In the genomic region with DNA sequence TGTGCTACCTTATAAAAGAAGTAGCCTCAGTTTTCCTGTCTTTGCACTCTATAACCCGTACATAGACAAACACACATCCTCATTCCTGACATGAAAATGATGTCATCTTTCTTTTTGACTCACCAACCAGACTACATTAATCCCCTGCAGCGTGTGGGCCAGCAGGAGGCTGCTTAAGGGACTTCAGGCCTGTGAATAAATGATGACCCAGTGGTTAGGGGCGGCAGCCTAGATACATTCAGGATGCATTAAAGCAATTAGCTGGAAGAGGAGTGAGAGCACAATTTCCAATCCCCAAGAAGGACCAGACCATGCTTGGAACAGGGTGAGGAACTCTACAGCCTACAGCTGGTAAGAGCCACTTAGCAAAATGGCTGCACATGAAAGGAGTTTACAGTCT, we compare ENCODE assay signal across 8 cellular contexts. TPM values are rescaled to one million over a fixed set of nuclear protein-coding genes. Genes with fewer than 3 reads are reported as not detected.
A peak's percentile ranks its signal among the peaks of the same experiment; 100 is the strongest.
DNase-seq lines count a peak whose midpoint lies in the region; ATAC-seq and TF ChIP-seq lines count a peak whose summit lies in the region.

No MANE protein-coding gene starts in this region.

- no peak overlapping the region for H3K4me3 ChIP-seq in choroid plexus epithelial cell (ENCODE audit: low read depth, low read length)

- no peak for TF ChIP-seq CTCF in GM10266 (IDR thresholded peaks at IDR 0.05; ENCODE audit: control insufficient read depth, insufficient read depth, low read depth, missing control alignments)
- peak; percentile 31 for TF ChIP-seq CTCF in choroid plexus epithelial cell (conservative IDR thresholded peaks at IDR 0.05; ENCODE audit: low read depth, low read length)
- TF ChIP-seq CTCF in omental fat pad (IDR thresholded peaks at IDR 0.05) = no peak

- DNase-seq in GM10266 (ENCODE audit: extremely low spot score) (peak; percentile 42), choroid plexus epithelial cell (ENCODE audit: low read depth) (peak; percentile 81), omental fat pad (ENCODE audit: low spot score) (no peak), middle frontal gyrus (ENCODE audit: extremely low spot score, low spot score) (no peak), GM19240 (ENCODE audit: insufficient read length, low spot score) (no peak), D341Med (ENCODE audit: low spot score) (no peak)

- peak; percentile 92 for ATAC-seq in GM21360 (IDR thresholded peaks at IDR 0.05; ENCODE audit: unreplicated experiment)
- ATAC-seq in HG03521 (IDR thresholded peaks at IDR 0.05; ENCODE audit: unreplicated experiment) = peak; percentile 64
- no peak for ATAC-seq in omental fat pad (ENCODE audit: low FRiP score)

RNA-seq across cellular contexts. Expression of gene KLF7, which starts 57.3 kb away (rescaled TPM):
- total RNA-seq in omental fat pad = 10 to 100 TPM; 23.0 to 76.3 (median 32.4) TPM

Comparison
In these comparisons a context has a peak if more than half of its experiments do, and no peak if none do; other contexts are left out.
1. DNase-seq: peak in GM10266 (single experiment) and choroid plexus epithelial cell (single experiment); none in omental fat pad (single experiment), middle frontal gyrus (single experiment), GM19240 (single experiment) and D341Med (single experiment).